ENCODE assay signal across 14 cellular contexts in the genomic region with DNA sequence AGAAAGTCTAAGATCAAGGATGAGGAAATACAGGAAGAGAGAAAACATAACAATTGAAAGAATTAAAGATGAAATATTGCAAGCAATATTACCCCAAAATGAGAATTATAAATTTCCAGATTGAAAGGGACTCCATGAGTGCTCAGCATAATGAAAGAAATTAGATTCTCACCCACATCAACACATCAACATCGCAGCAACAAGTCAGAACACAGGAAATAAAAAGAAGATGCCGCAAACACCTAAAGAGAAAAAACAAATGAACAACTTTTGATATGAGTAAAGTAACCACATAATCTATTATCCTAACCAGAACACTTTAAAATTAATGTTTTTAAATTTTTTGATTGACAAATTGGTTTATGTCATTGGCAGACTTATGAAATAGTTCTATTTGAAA.
"Had no signal": no experiment of that assay in that cellular context is flagged by ENCODE, and none has a peak within 500 bp of the region (broad histone marks: within the 10 kb centered on the region; RNA-seq: fewer than 3 reads in every experiment).

No MANE protein-coding gene starts in this region.

- FAIRE-seq: bronchial epithelial cell had no signal

- H3K4me1 ChIP-seq: right atrium auricular region, vagina had no signal

- H3K9me3 ChIP-seq: lower lobe of right lung, stomach, vagina had no signal

- H3K27me3 ChIP-seq: right atrium auricular region, stomach, vagina had no signal

- H3K4me3 ChIP-seq: lower lobe of right lung, right atrium auricular region, stomach, vagina had no signal

- H3K27ac ChIP-seq: lower lobe of right lung, right atrium auricular region, stomach, vagina had no signal

- H3K27ac Mint-ChIP-seq: activated naive CD8-positive, alpha-beta T cell; nephron; progenitor cell of endocrine pancreas had no signal

- H3K4me3 Mint-ChIP-seq: activated naive CD8-positive, alpha-beta T cell; nephron had no signal

- DNase-seq: activated gamma-delta T cell; activated T-cell treated with anti-CD3 and anti-CD28 coated beads, Interleukin-2, amount 50 U/mL, for 48 hours; dermis blood vessel endothelial cell; effector memory CD4-positive, alpha-beta T cell; lower lobe of right lung; nucleus accumbens; stomach; trophoblast cell had no signal

- H3K27me3 Mint-ChIP-seq: activated naive CD8-positive, alpha-beta T cell; progenitor cell of endocrine pancreas had no signal

- H3K4me1 Mint-ChIP-seq: nephron had no signal

- H3K36me3 ChIP-seq: lower lobe of right lung, right atrium auricular region, stomach, vagina had no signal
